ENCODE assay signal across 31 cellular contexts in the genomic region with DNA sequence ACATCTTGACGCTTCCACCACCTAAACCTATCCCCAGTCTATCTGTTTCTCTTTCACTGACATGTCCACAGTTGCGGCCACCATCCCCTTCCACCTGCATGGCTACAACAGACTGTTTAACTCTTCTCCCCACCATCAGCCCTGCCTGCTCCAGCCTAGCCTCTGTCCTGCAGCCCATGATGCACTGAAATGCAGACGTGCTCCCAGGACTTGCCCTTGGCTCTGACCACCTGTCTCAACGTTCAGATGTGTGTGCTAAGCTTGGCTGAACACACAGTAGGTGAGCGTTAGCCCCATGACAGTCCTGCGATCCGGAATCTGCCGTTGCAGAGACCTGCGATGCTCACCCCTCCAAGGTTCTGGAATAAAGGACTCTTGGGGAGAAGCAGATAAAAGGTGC. TPM values are rescaled to one million over a fixed set of nuclear protein-coding genes. Genes with fewer than 3 reads are reported as not detected.
"Had no signal": no experiment of that assay in that cellular context is flagged by ENCODE, and none has a peak within 500 bp of the region (broad histone marks: within the 10 kb centered on the region; RNA-seq: fewer than 3 reads in every experiment).

No MANE protein-coding gene starts in this region.

- H3K9me3 ChIP-seq: colonic mucosa, esophagus muscularis mucosa, heart left ventricle, left lung, lower lobe of right lung, pancreas, psoas muscle had no signal

- H3K27ac ChIP-seq: colonic mucosa, esophagus muscularis mucosa, foreskin keratinocyte, left lung, lower lobe of right lung, pancreas, psoas muscle had no signal

- H3K27me3 ChIP-seq: colonic mucosa, esophagus muscularis mucosa, foreskin keratinocyte, heart left ventricle, left lung, pancreas, tibial nerve had no signal

- H3K4me2 ChIP-seq: smooth muscle cell had no signal

- H3K27ac Mint-ChIP-seq: activated CD4-positive, alpha-beta T cell treated with anti-CD3 and anti-CD28 coated beads for 36 hours; activated CD8-positive, alpha-beta memory T cell treated with anti-CD3 and anti-CD28 coated beads, Interleukin-2, amount 10 ng/mL, durations not matched to agents 7 days and 5 days; activated CD8-positive, alpha-beta T cell treated with anti-CD3 and anti-CD28 coated beads, Interleukin-2, amount 10 ng/mL, durations not matched to agents 7 days and 5 days; activated naive CD4-positive, alpha-beta T cell treated with anti-CD3 and anti-CD28 coated beads, Interleukin-2, amount 50 U/mL, for 24 hours; activated naive CD8-positive, alpha-beta T cell treated with anti-CD3 and anti-CD28 coated beads, Interleukin-2, amount 50 U/mL, for 24 hours; activated T-helper 2 cell treated with anti-CD3 and anti-CD28 coated beads, Interferon-gamma antibody, Interleukin-2, Interleukin-4, amounts not matched to agents 10 μg/mL and 5 μg/mL and 100 μg/mL, durations not matched to agents 14 hours and 24 hours and 36 hours; nephron; T-helper 2 cell treated with Interferon-gamma antibody and Interleukin-4, amounts not matched to agents 5 μg/mL and 100 μg/mL, for 36 hours had no signal

- H3K4me1 Mint-ChIP-seq: activated CD4-positive, alpha-beta T cell treated with anti-CD3 and anti-CD28 coated beads for 36 hours; activated CD8-positive, alpha-beta memory T cell treated with anti-CD3 and anti-CD28 coated beads, Interleukin-2, amount 10 ng/mL, durations not matched to agents 7 days and 5 days; activated naive CD4-positive, alpha-beta T cell treated with anti-CD3 and anti-CD28 coated beads, Interleukin-2, amount 50 U/mL, for 24 hours; T-cell had no signal

- H3K36me3 ChIP-seq: colonic mucosa had no signal

- H3K36me3 Mint-ChIP-seq: activated CD8-positive, alpha-beta memory T cell treated with anti-CD3 and anti-CD28 coated beads, Interleukin-2, amount 10 ng/mL, durations not matched to agents 7 days and 5 days had no signal

- H3K9me3 Mint-ChIP-seq: activated naive CD4-positive, alpha-beta T cell treated with anti-CD3 and anti-CD28 coated beads, Interleukin-2, amount 50 U/mL, for 24 hours; activated naive CD8-positive, alpha-beta T cell treated with anti-CD3 and anti-CD28 coated beads, Interleukin-2, amount 50 U/mL, for 24 hours; activated T-helper 2 cell treated with anti-CD3 and anti-CD28 coated beads, Interferon-gamma antibody, Interleukin-2, Interleukin-4, amounts not matched to agents 10 μg/mL and 5 μg/mL and 100 μg/mL, durations not matched to agents 14 hours and 24 hours and 36 hours; nephron; T-cell; T-helper 2 cell treated with Interferon-gamma antibody and Interleukin-4, amounts not matched to agents 5 μg/mL and 100 μg/mL, for 36 hours had no signal

- ATAC-seq: activated CD4-positive, alpha-beta T cell treated with anti-CD3 and anti-CD28 coated beads for 36 hours; activated CD8-positive, alpha-beta memory T cell treated with anti-CD3 and anti-CD28 coated beads, Interleukin-2, amount 10 ng/mL, durations not matched to agents 7 days and 5 days; activated CD8-positive, alpha-beta T cell treated with anti-CD3 and anti-CD28 coated beads, Interleukin-2, amount 10 ng/mL, durations not matched to agents 7 days and 5 days; activated naive CD8-positive, alpha-beta T cell treated with anti-CD3 and anti-CD28 coated beads, Interleukin-2, amount 50 U/mL, for 24 hours; foreskin keratinocyte; heart left ventricle; left lung; lower lobe of right lung; psoas muscle; T-cell had no signal

- DNase-seq: activated CD4-positive, alpha-beta T cell treated with anti-CD3 and anti-CD28 coated beads for 36 hours; activated CD4-positive, CD25-positive, alpha-beta regulatory T cell; activated CD8-positive, alpha-beta memory T cell treated with anti-CD3 and anti-CD28 coated beads, Interleukin-2, amount 10 ng/mL, durations not matched to agents 7 days and 5 days; activated CD8-positive, alpha-beta T cell treated with anti-CD3 and anti-CD28 coated beads, Interleukin-2, amount 10 ng/mL, durations not matched to agents 7 days and 5 days; activated naive CD8-positive, alpha-beta T cell treated with anti-CD3 and anti-CD28 coated beads, Interleukin-2, amount 50 U/mL, for 24 hours; activated T-cell treated with anti-CD3 and anti-CD28 coated beads, Interleukin-2, amount 50 U/mL, for 48 hours; amygdala; cerebellar nuclear complex; foreskin keratinocyte; heart left ventricle; kidney glomerular epithelial cell; lower lobe of right lung; mesendoderm; psoas muscle; stimulated activated CD4-positive, alpha-beta T cell treated with anti-CD3 and anti-CD28 coated beads, Interleukin-1b, Interleukin-23, amount 100 ng/mL, for 48 hours; stimulated activated CD4-positive, alpha-beta T cell treated with anti-CD3 and anti-CD28 coated beads, Interleukin-4, amount 100 ng/mL, for 4 hours; stimulated activated CD8-positive, alpha-beta memory T cell treated with anti-CD3 and anti-CD28 coated beads, Interleukin-4, amount 100 ng/mL, for 48 hours; stimulated activated naive CD4-positive, alpha-beta T cell treated with Interleukin-2 at 50 U/mL for 16 hours; T-cell had no signal

- H3K4me1 ChIP-seq: foreskin keratinocyte, pancreas, psoas muscle had no signal

- H3K4me3 ChIP-seq: colonic mucosa, esophagus muscularis mucosa, heart left ventricle, left lung, lower lobe of right lung, pancreas, psoas muscle, smooth muscle cell, tibial nerve had no signal

- H3K4me3 Mint-ChIP-seq: activated CD4-positive, alpha-beta T cell treated with anti-CD3 and anti-CD28 coated beads for 36 hours; activated CD8-positive, alpha-beta memory T cell treated with anti-CD3 and anti-CD28 coated beads, Interleukin-2, amount 10 ng/mL, durations not matched to agents 7 days and 5 days; activated CD8-positive, alpha-beta T cell treated with anti-CD3 and anti-CD28 coated beads, Interleukin-2, amount 10 ng/mL, durations not matched to agents 7 days and 5 days; activated naive CD4-positive, alpha-beta T cell treated with anti-CD3 and anti-CD28 coated beads, Interleukin-2, amount 50 U/mL, for 24 hours; activated naive CD8-positive, alpha-beta T cell treated with anti-CD3 and anti-CD28 coated beads, Interleukin-2, amount 50 U/mL, for 24 hours; nephron; T-cell; T-helper 2 cell treated with Interferon-gamma antibody and Interleukin-4, amounts not matched to agents 5 μg/mL and 100 μg/mL, for 36 hours had no signal

- H3K27me3 Mint-ChIP-seq: activated CD4-positive, alpha-beta T cell treated with anti-CD3 and anti-CD28 coated beads for 36 hours; activated CD8-positive, alpha-beta memory T cell treated with anti-CD3 and anti-CD28 coated beads, Interleukin-2, amount 10 ng/mL, durations not matched to agents 7 days and 5 days; activated naive CD4-positive, alpha-beta T cell treated with anti-CD3 and anti-CD28 coated beads, Interleukin-2, amount 50 U/mL, for 24 hours; activated naive CD8-positive, alpha-beta T cell treated with anti-CD3 and anti-CD28 coated beads, Interleukin-2, amount 50 U/mL, for 24 hours; T-cell had no signal

RNA-seq across cellular contexts. Expression of gene APOBEC3H, which starts 32.7 kb away (rescaled TPM):
- total RNA-seq: myocyte, psoas muscle, temporal lobe had no signal
